In the genomic region with DNA sequence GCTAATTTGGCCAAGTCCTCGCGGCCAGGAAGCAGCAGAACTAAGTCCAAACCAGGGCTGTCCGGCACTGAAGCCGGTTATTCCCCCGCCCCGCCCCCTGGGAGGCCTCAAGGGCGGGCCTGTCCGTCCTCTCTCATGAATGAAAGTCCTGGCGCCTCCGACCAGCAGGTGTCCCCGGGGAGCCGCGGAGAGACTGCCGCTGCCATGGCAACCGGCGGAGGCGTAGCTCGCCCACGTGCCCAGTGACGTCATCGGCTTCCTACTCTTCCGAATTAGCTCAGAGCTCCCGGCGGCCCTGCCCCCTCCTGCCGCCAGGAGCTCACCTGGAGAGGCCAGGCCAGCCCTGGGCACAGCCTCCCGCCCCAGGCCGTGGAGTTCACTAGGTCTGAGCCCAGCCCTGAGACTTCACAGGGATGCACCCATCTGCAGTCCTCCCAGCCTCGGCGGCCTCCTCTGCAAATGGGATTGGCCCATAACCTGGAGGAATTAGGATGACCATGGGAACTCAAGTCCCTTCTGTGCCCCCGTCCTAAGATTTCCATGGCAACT, we compare ENCODE assay signal across 8 cellular contexts. TPM values are rescaled to one million over a fixed set of nuclear protein-coding genes. Genes with fewer than 3 reads are reported as not detected.
DNase-seq lines count a peak whose midpoint lies in the region; ATAC-seq, FAIRE-seq and TF ChIP-seq lines count a peak whose summit lies in the region.

No MANE protein-coding gene starts in this region.

- peak overlapping the region; percentile 53 for H3K27ac Mint-ChIP-seq in mesothelial cell of epicardium

- H2AFZ ChIP-seq in OCI-LY3 (ENCODE audit: low read depth, low read length): no peak overlapping the region
- no peak overlapping the region for H2AFZ ChIP-seq in endothelial cell of umbilical vein (ENCODE audit: low read depth, low read length)

- no peaks in the 10 kb centered on the region for H3K79me2 ChIP-seq in OCI-LY3 (ENCODE audit: low read length)
- no peaks in the 10 kb centered on the region for H3K79me2 ChIP-seq in endothelial cell of umbilical vein (ENCODE audit: control insufficient read depth, insufficient read depth, low read length)

- H3K36me3 ChIP-seq in OCI-LY3 (replicated peaks; ENCODE audit: low read depth, low read length) (no peaks in the 10 kb centered on the region), endothelial cell of umbilical vein (ENCODE audit: control insufficient read depth in 2 of 2, extremely low read depth in 1 of 2, insufficient read depth in 2 of 2, low read length in 2 of 2) (peaks cover 0 to 7% of the 10 kb centered on the region in 2 experiments)

- TF ChIP-seq POLR2A in endothelial cell of umbilical vein (IDR thresholded peaks at IDR 0.05; ENCODE audit: low read depth, low read length): no peak

- H3K27me3 ChIP-seq in OCI-LY3 (ENCODE audit: low read depth, low read length) (no peaks in the 10 kb centered on the region), endothelial cell of umbilical vein (ENCODE audit: control insufficient read depth in 2 of 2, insufficient read depth in 2 of 2, low read length in 2 of 2) (no peaks in the 10 kb centered on the region)

- H3K4me1 Mint-ChIP-seq in mesothelial cell of epicardium: peaks cover 2% of the 10 kb centered on the region

- H3K4me1 ChIP-seq in OCI-LY3 (ENCODE audit: low read length) (peaks cover 14% of the 10 kb centered on the region), endothelial cell of umbilical vein (ENCODE audit: control insufficient read depth, extremely low read depth, insufficient read depth, low read length) (peaks cover 9% of the 10 kb centered on the region)

- intact Hi-C loops in endothelial cell of umbilical vein (cut with micrococcal nuclease): loop anchor here (1.0 to 5.0 kb wide), 5 partner anchors 14 to 222 kb away; partner anchors contain the start of genes CDK10, TCF25 and TUBB3

- peaks cover 14% of the 10 kb centered on the region for H3K27me3 Mint-ChIP-seq in mesothelial cell of epicardium (ENCODE audit: low read depth)

- H3K4me3 Mint-ChIP-seq in mesothelial cell of epicardium: peak overlapping the region; percentile 57

- DNase-seq in COLO668 (lab: John Stamatoyannopoulos, UW; ENCODE audit: unreplicated experiment) (peak; percentile 100), HuH-7.5 (ENCODE audit: low spot score) (peak; percentile 99), activated T-cell treated with anti-CD3 and anti-CD28 coated beads for 24 hours (ENCODE audit: low read depth) (peak; percentile 95), endothelial cell of umbilical vein (ENCODE audit: low read depth, low spot score) (peak; percentile 96), mesothelial cell of epicardium (ENCODE audit: low spot score in 2 of 2, unreplicated experiment in 2 of 2) (peak; percentile 98 to 100)
- DNase-seq in stimulated activated CD8-positive, alpha-beta memory T cell treated with anti-CD3 and anti-CD28 coated beads, Interleukin-15, amount 100 ng/mL, for 4 hours (ENCODE audit: low read depth in 2 of 2): peak; percentile 92 to 93

- peak; percentile 47 for ATAC-seq in GM21360 (IDR thresholded peaks at IDR 0.05; ENCODE audit: unreplicated experiment)

- BruUV-seq in endothelial cell of umbilical vein (replicated peaks; lab: Mats Ljungman, UMichigan): no TSS peak

- H3K9me1 ChIP-seq in endothelial cell of umbilical vein (replicated peaks; ENCODE audit: control insufficient read depth, extremely low read depth, insufficient read depth, low read length): no peaks in the 10 kb centered on the region

- H3K9ac ChIP-seq in OCI-LY3 (ENCODE audit: low read length) (peak overlapping the region; percentile 64), endothelial cell of umbilical vein (replicated peaks; ENCODE audit: extremely low read depth, insufficient read depth, low read length) (peak overlapping the region; percentile 27)

- peaks cover 6% of the 10 kb centered on the region; the same call in 1 of the 2 replicates for H4K20me1 ChIP-seq in OCI-LY3 (ENCODE audit: insufficient read depth, low read length)
- H4K20me1 ChIP-seq in endothelial cell of umbilical vein (replicated peaks; ENCODE audit: control insufficient read depth, extremely low read depth, insufficient read depth, low read length): no peaks in the 10 kb centered on the region

- TF ChIP-seq CTCF in OCI-LY3 (IDR thresholded peaks at IDR 0.05; ENCODE audit: low read depth, low read length): peak; percentile 59
- peak; percentile 70 to 88 for TF ChIP-seq CTCF in endothelial cell of umbilical vein (IDR thresholded peaks at IDR 0.05; ENCODE audit: extremely low read depth in 1 of 2, insufficient read depth in 1 of 2, low read depth in 1 of 2, low read length in 2 of 2)
- peak; percentile 84 for TF ChIP-seq CTCF in mesothelial cell of epicardium (IDR thresholded peaks at IDR 0.05; ENCODE audit: unreplicated experiment)

- H3K9me3 Mint-ChIP-seq in mesothelial cell of epicardium: no peaks in the 10 kb centered on the region

- dilution Hi-C loops in endothelial cell of umbilical vein (cut with MboI; ENCODE audit: extremely low pct_ligation_motif_present, low sequenced_read_pairs): no loop called here

- CTCF ChIA-PET in endothelial cell of umbilical vein (lab: Charles Lee): interaction anchor here (0.6 to 4.4 kb wide), 22 partner anchors 10 to 219 kb away, joined by 3 to 66 read pairs (median 5); partner anchors contain the start of genes CDK10, FANCA, MC1R and TCF25

- H3K4me3 ChIP-seq in OCI-LY3 (ENCODE audit: low read length): peak overlapping the region; percentile 82
- H3K4me3 ChIP-seq in endothelial cell of umbilical vein (replicated peaks in 1 of 3; ENCODE audit: insufficient read depth in 1 of 3, low read depth in 1 of 3, low read length in 3 of 3): peak overlapping the region in 2 of 3 experiments; percentile 7 to 62

- H3K27ac ChIP-seq in OCI-LY3 (ENCODE audit: low read length): 0 out of 2 replicates have a peak overlapping the region, but pooled peaks have one; percentile 4
- H3K27ac ChIP-seq in endothelial cell of umbilical vein (ENCODE audit: insufficient read depth, low read depth, low read length): peak overlapping the region; percentile 26

- peak; percentile 97 for FAIRE-seq in endothelial cell of umbilical vein (lab: Jason Lieb, UNC)

- H3K36me3 Mint-ChIP-seq in mesothelial cell of epicardium: no peaks in the 10 kb centered on the region

- H3K9me3 ChIP-seq in OCI-LY3 (ENCODE audit: insufficient read depth, low read length) (no peaks in the 10 kb centered on the region), endothelial cell of umbilical vein (replicated peaks; ENCODE audit: control insufficient read depth, insufficient read depth, low read length) (no peaks in the 10 kb centered on the region)

- POLR2A ChIA-PET in endothelial cell of umbilical vein (lab: Charles Lee): interaction anchor here (1.0 kb wide), 1 partner anchor 14 kb away, joined by 5 read pairs; the partner anchor contains the start of gene CDK10

- H3K4me2 ChIP-seq in OCI-LY3 (ENCODE audit: low read length) (peak overlapping the region; percentile 86), endothelial cell of umbilical vein (ENCODE audit: insufficient read depth, low read length) (peak overlapping the region; percentile 19)

RNA-seq across cellular contexts. Expression of gene SPATA2L, which starts 1.3 kb away (rescaled TPM):
- 7.4 and 8.7 TPM in 2 replicates for total RNA-seq in endothelial cell of umbilical vein
- polyA plus RNA-seq in endothelial cell of umbilical vein: 7.3 and 11.6 TPM in 2 replicates
- 3.4 and 7.2 TPM in 2 replicates for polyA plus RNA-seq in endothelial cell of umbilical vein (2011; cell fraction: cytosol; rRNA removed)
- 3.5 and 4.1 TPM in 2 replicates for polyA plus RNA-seq in endothelial cell of umbilical vein (2011; cell fraction: nucleus; rRNA removed)
- 4.9 and 7.4 TPM in 2 replicates for polyA plus RNA-seq in endothelial cell of umbilical vein (2012)
- 3.0 and 3.2 TPM in 2 replicates for polyA minus RNA-seq in endothelial cell of umbilical vein
- polyA minus RNA-seq in endothelial cell of umbilical vein (2011; cell fraction: cytosol; rRNA and poly(A)+ RNA removed): 6.6 TPM
- polyA minus RNA-seq in endothelial cell of umbilical vein (2011; cell fraction: nucleus; rRNA and poly(A)+ RNA removed): 1.6 and 4.2 TPM in 2 replicates
- total RNA-seq in mesothelial cell of epicardium: 7.5 to 9.5 TPM (median 8.8 TPM) in 3 replicates

RNA-seq across cellular contexts. Expression of gene CDK10, which starts 13.7 kb away (rescaled TPM):
- total RNA-seq in endothelial cell of umbilical vein (84.0 and 99.9 TPM in 2 replicates), mesothelial cell of epicardium (115 to 130 TPM (median 122 TPM) in 3 replicates)
- polyA plus RNA-seq in endothelial cell of umbilical vein: 74.5 and 83.8 TPM in 2 replicates
- polyA plus RNA-seq in endothelial cell of umbilical vein (2011; cell fraction: cytosol; rRNA removed): 38.4 and 55.0 TPM in 2 replicates
- 427 and 457 TPM in 2 replicates for polyA plus RNA-seq in endothelial cell of umbilical vein (2011; cell fraction: nucleus; rRNA removed)
- polyA plus RNA-seq in endothelial cell of umbilical vein (2012): 40.9 and 50.9 TPM in 2 replicates
- 46.7 and 52.0 TPM in 2 replicates for polyA minus RNA-seq in endothelial cell of umbilical vein
- polyA minus RNA-seq in endothelial cell of umbilical vein (2011; cell fraction: cytosol; rRNA and poly(A)+ RNA removed): 15.4 TPM
- polyA minus RNA-seq in endothelial cell of umbilical vein (2011; cell fraction: nucleus; rRNA and poly(A)+ RNA removed): 55.0 and 57.4 TPM in 2 replicates

RNA-seq across cellular contexts. Expression of gene VPS9D1, which starts 20.5 kb away (rescaled TPM):
- 15.5 and 18.3 TPM in 2 replicates for total RNA-seq in endothelial cell of umbilical vein
- polyA plus RNA-seq in endothelial cell of umbilical vein: 17.3 and 19.0 TPM in 2 replicates
- polyA plus RNA-seq in endothelial cell of umbilical vein (2011; cell fraction: cytosol; rRNA removed): 4.9 and 10.1 TPM in 2 replicates
- 41.9 and 59.1 TPM in 2 replicates for polyA plus RNA-seq in endothelial cell of umbilical vein (2011; cell fraction: nucleus; rRNA removed)
- polyA plus RNA-seq in endothelial cell of umbilical vein (2012): 8.3 and 14.2 TPM in 2 replicates
- polyA minus RNA-seq in endothelial cell of umbilical vein: 7.0 and 12.6 TPM in 2 replicates
- 4.5 TPM for polyA minus RNA-seq in endothelial cell of umbilical vein (2011; cell fraction: cytosol; rRNA and poly(A)+ RNA removed)
- 7.1 and 12.7 TPM in 2 replicates for polyA minus RNA-seq in endothelial cell of umbilical vein (2011; cell fraction: nucleus; rRNA and poly(A)+ RNA removed)
- 17.1 to 18.3 TPM (median 17.5 TPM) in 3 replicates for total RNA-seq in mesothelial cell of epicardium

RNA-seq across cellular contexts. Expression of gene ZNF276, which starts 21.2 kb away (rescaled TPM):
- total RNA-seq in endothelial cell of umbilical vein: 36.6 and 42.7 TPM in 2 replicates
- 40.0 and 41.6 TPM in 2 replicates for polyA plus RNA-seq in endothelial cell of umbilical vein
- polyA plus RNA-seq in endothelial cell of umbilical vein (2011; cell fraction: cytosol; rRNA removed): 12.7 and 16.7 TPM in 2 replicates
- 161 and 165 TPM in 2 replicates for polyA plus RNA-seq in endothelial cell of umbilical vein (2011; cell fraction: nucleus; rRNA removed)
- 17.8 and 29.4 TPM in 2 replicates for polyA plus RNA-seq in endothelial cell of umbilical vein (2012)
- polyA minus RNA-seq in endothelial cell of umbilical vein: 28.4 and 35.5 TPM in 2 replicates
- 13.1 TPM for polyA minus RNA-seq in endothelial cell of umbilical vein (2011; cell fraction: cytosol; rRNA and poly(A)+ RNA removed)
- polyA minus RNA-seq in endothelial cell of umbilical vein (2011; cell fraction: nucleus; rRNA and poly(A)+ RNA removed): 29.8 and 61.9 TPM in 2 replicates
- total RNA-seq in mesothelial cell of epicardium: 35.0 to 42.2 TPM (median 39.3 TPM) in 3 replicates

RNA-seq across cellular contexts. Expression of gene SPATA33, which starts 42.5 kb away (rescaled TPM):
- 11.4 and 13.7 TPM in 2 replicates for total RNA-seq in endothelial cell of umbilical vein
- 3.5 and 4.7 TPM in 2 replicates for polyA plus RNA-seq in endothelial cell of umbilical vein
- polyA plus RNA-seq in endothelial cell of umbilical vein (2011; cell fraction: cytosol; rRNA removed): 3.8 and 3.9 TPM in 2 replicates
- polyA plus RNA-seq in endothelial cell of umbilical vein (2011; cell fraction: nucleus; rRNA removed): 9.7 and 11.2 TPM in 2 replicates
- 6.5 and 6.8 TPM in 2 replicates for polyA plus RNA-seq in endothelial cell of umbilical vein (2012)
- 4.0 and 4.4 TPM in 2 replicates for polyA minus RNA-seq in endothelial cell of umbilical vein
- 4.4 TPM for polyA minus RNA-seq in endothelial cell of umbilical vein (2011; cell fraction: cytosol; rRNA and poly(A)+ RNA removed)
- 5.0 and 5.3 TPM in 2 replicates for polyA minus RNA-seq in endothelial cell of umbilical vein (2011; cell fraction: nucleus; rRNA and poly(A)+ RNA removed)
- total RNA-seq in mesothelial cell of epicardium: 13.5 to 14.7 TPM (median 14.4 TPM) in 3 replicates

Comparison
In these comparisons a context has a peak if more than half of its experiments do, and no peak if none do; other contexts are left out.
1. Peak in every context shown above with its lines: DNase-seq, ATAC-seq, H3K4me3 ChIP-seq and H3K27ac ChIP-seq.